Comparison of ENCODE assay signal across 8 cellular contexts in genomic region chr14:49461529-49462401, GRCh38.
DNase-seq lines count a peak whose midpoint lies in the region; ATAC-seq and TF ChIP-seq lines count a peak whose summit lies in the region.

No MANE protein-coding gene starts in this region.

- no peak overlapping the region for H3K27ac Mint-ChIP-seq in activated naive CD4-positive, alpha-beta T cell treated with anti-CD3 and anti-CD28 coated beads for 36 hours

- TF ChIP-seq CTCF in Panc1 (IDR thresholded peaks at IDR 0.05) (peak; percentile 66; the same call in 1 of the 2 replicates), left ventricle myocardium inferior (IDR thresholded peaks at IDR 0.05; ENCODE audit: borderline replicate concordance) (peak; percentile 66)

- CTCF ChIA-PET in Panc1 (lab: Charles Lee): interaction anchor here (0.6 to 1.6 kb wide), 7 partner anchors 9 to 125 kb away, joined by 3 to 9 read pairs (median 4); partner anchors contain the start of gene RPS29
- CTCF ChIA-PET in activated naive CD4-positive, alpha-beta T cell treated with anti-CD3 and anti-CD28 coated beads for 36 hours (lab: Charles Lee): interaction anchor here (0.5 to 8.1 kb wide), 46 partner anchors 8 to 920 kb away, joined by 3 to 144 read pairs (median 4); partner anchors contain the start of genes MGAT2, NEMF, RPL36AL and RPS29

- H3K27me3 ChIP-seq in Panc1 (ENCODE audit: control insufficient read depth, insufficient read depth, low read length) (peaks cover 2% of the 10 kb centered on the region; the same call in 1 of the 2 replicates), left ventricle myocardium inferior (ENCODE audit: low read depth) (peaks cover 18% of the 10 kb centered on the region)

- DNase-seq in GM03348 (ENCODE audit: low spot score) (peak; percentile 49), HuH-7.5 (ENCODE audit: low spot score) (peak; percentile 7), Panc1 (ENCODE audit: low read depth, low spot score) (peak; percentile 20), left ventricle myocardium inferior (no peak), OCI-M2 (lab: John Stamatoyannopoulos, UW; ENCODE audit: unreplicated experiment) (no peak)
- DNase-seq in activated naive CD4-positive, alpha-beta T cell treated with anti-CD3 and anti-CD28 coated beads for 36 hours: peak; percentile 81
- DNase-seq in stimulated activated CD4-positive, alpha-beta T cell treated with anti-CD3 and anti-CD28 coated beads, Interleukin-12 subunit alpha, Interleukin-12 subunit beta, amount 100 ng/mL, for 24 hours (ENCODE audit: low read depth in 2 of 2): peak; percentile 3 to 41

- H3K27ac ChIP-seq in Panc1 (ENCODE audit: low read length) (no peak overlapping the region), left ventricle myocardium inferior (replicated peaks) (no peak overlapping the region)

- in situ Hi-C loops in Panc1 (cut with HindIII; ENCODE audit: low pct_unique_long_range_greater_than_20kb, low sequenced_read_pairs): no loop called here

- peak; percentile 97 for ATAC-seq in GM21529 (IDR thresholded peaks at IDR 0.05; ENCODE audit: unreplicated experiment)
- peak; percentile 88 for ATAC-seq in Panc1

- no peaks in the 10 kb centered on the region for H3K4me1 Mint-ChIP-seq in activated naive CD4-positive, alpha-beta T cell treated with anti-CD3 and anti-CD28 coated beads for 36 hours (ENCODE audit: low read depth)

- H3K4me1 ChIP-seq in Panc1 (ENCODE audit: control insufficient read depth, insufficient read depth, low read length) (no peaks in the 10 kb centered on the region), left ventricle myocardium inferior (no peaks in the 10 kb centered on the region)

- POLR2A ChIA-PET in Panc1 (lab: Charles Lee): no interaction called here

- H3K4me3 Mint-ChIP-seq in activated naive CD4-positive, alpha-beta T cell treated with anti-CD3 and anti-CD28 coated beads for 36 hours: no peak overlapping the region

- H3K9me3 ChIP-seq in Panc1 (ENCODE audit: control insufficient read depth, insufficient read depth, low read depth, low read length) (no peaks in the 10 kb centered on the region), left ventricle myocardium inferior (replicated peaks) (no peaks in the 10 kb centered on the region)

- no TSS peak for BruUV-seq in Panc1 (replicated peaks; lab: Mats Ljungman, UMichigan)

- H3K27me3 Mint-ChIP-seq in activated naive CD4-positive, alpha-beta T cell treated with anti-CD3 and anti-CD28 coated beads for 36 hours (ENCODE audit: low read depth): no peaks in the 10 kb centered on the region

- H3K36me3 Mint-ChIP-seq in activated naive CD4-positive, alpha-beta T cell treated with anti-CD3 and anti-CD28 coated beads for 36 hours (ENCODE audit: low read depth): no peaks in the 10 kb centered on the region

- no peaks in the 10 kb centered on the region for H3K36me3 ChIP-seq in Panc1 (ENCODE audit: control insufficient read depth, insufficient read depth, low read length)
- H3K36me3 ChIP-seq in left ventricle myocardium inferior: no peaks in the 10 kb centered on the region

- no peak overlapping the region for H3K4me3 ChIP-seq in Panc1 (ENCODE audit: low read depth in 2 of 2, low read length in 2 of 2)
- H3K4me3 ChIP-seq in left ventricle myocardium inferior: no peak overlapping the region

- intact Hi-C loops in Panc1 (cut with micrococcal nuclease; ENCODE audit: unreplicated experiment) (loop anchor here (2.0 kb wide), 1 partner anchor 35 kb away; no protein-coding TSS in a partner anchor), left ventricle myocardium inferior (cut with micrococcal nuclease) (no loop called here)
- intact Hi-C loops in activated naive CD4-positive, alpha-beta T cell treated with anti-CD3 and anti-CD28 coated beads for 36 hours (cut with micrococcal nuclease): loop anchor here (1.0 to 5.0 kb wide), 8 partner anchors 36 to 656 kb away; partner anchors contain the start of genes NEMF, RPS29 and VCPKMT

- H3K9me3 Mint-ChIP-seq in activated naive CD4-positive, alpha-beta T cell treated with anti-CD3 and anti-CD28 coated beads for 36 hours: no peaks in the 10 kb centered on the region

Comparison
In these comparisons a context has a peak if more than half of its experiments do, and no peak if none do; other contexts are left out.
1. DNase-seq: peak in GM03348 (single experiment), HuH-7.5 (single experiment), Panc1 (single experiment), activated naive CD4-positive, alpha-beta T cell treated with anti-CD3 and anti-CD28 coated beads for 36 hours (single experiment) and stimulated activated CD4-positive, alpha-beta T cell treated with anti-CD3 and anti-CD28 coated beads, Interleukin-12 subunit alpha, Interleukin-12 subunit beta, amount 100 ng/mL, for 24 hours (2 of 2); none in left ventricle myocardium inferior (single experiment) and OCI-M2 (single experiment).